ENCODE assay signal across 18 cellular contexts in the genomic region with DNA sequence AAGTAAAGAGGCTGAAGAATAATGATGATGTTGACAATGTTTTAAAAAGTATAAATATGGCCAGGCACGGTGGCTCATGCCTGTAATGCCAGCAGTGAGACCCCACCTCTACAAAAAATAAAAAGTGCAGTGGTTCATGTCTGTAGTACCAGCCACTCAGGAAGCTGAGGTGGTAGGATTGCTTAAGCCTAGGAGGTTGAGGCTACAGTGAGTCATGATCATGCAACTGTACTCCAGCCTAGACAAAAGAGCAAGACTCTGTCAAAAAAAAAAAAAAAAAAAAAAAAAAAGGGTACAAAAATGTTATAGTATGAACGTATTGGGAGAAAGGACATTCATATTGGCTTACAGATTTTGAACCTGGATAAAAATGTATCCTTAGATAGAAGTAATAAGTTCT.
DNase-seq lines count a peak whose midpoint lies in the region; TF ChIP-seq lines count a peak whose summit lies in the region.
"Had no signal": no experiment of that assay in that cellular context is flagged by ENCODE, and none has a peak within 500 bp of the region (broad histone marks: within the 10 kb centered on the region; RNA-seq: fewer than 3 reads in every experiment).

No MANE protein-coding gene starts in this region.

- H3K36me3 Mint-ChIP-seq in endothelial cell (ENCODE audit: low read depth, unreplicated experiment), result no peaks in the 10 kb centered on the region
- H3K36me3 Mint-ChIP-seq: CD8-positive, alpha-beta memory T cell had no signal

- no peak for TF ChIP-seq CTCF in endothelial cell (IDR thresholded peaks at IDR 0.05; ENCODE audit: unreplicated experiment)

- no peaks in the 10 kb centered on the region for H3K4me1 Mint-ChIP-seq in endothelial cell (ENCODE audit: unreplicated experiment)
- H3K4me1 Mint-ChIP-seq: CD8-positive, alpha-beta memory T cell had no signal

- no peak overlapping the region for H3K27ac ChIP-seq in epithelial cell of prostate
- H3K27ac ChIP-seq: RWPE1 had no signal

- peak; percentile 4 for DNase-seq in MG63
- peak; percentile 1 for DNase-seq in amniotic epithelial cell (ENCODE audit: low read depth)
- peak; percentile 12 for DNase-seq in epithelial cell of prostate (ENCODE audit: low read depth, low spot score)
- DNase-seq in skeletal muscle cell (ENCODE audit: low read depth), result peak; percentile 6
- no peak for DNase-seq in HEK293T (ENCODE audit: extremely low spot score)
- no peak for DNase-seq in endothelial cell (ENCODE audit: low spot score)
- DNase-seq in cerebellar cortex (ENCODE audit: low spot score), result no peak
- DNase-seq: ACHN; C1 segment of cervical spinal cord; CD8-positive, alpha-beta memory T cell; DMS79; MV-4-11; NCI-H1417; NCI-H187 treated with DMSO at 0.1 percent for 48 hours; NCI-H345; NCI-H524 treated with DMSO at 0.1 percent for 48 hours; PC-3 had no signal

- no peaks in the 10 kb centered on the region for H3K27me3 Mint-ChIP-seq in endothelial cell (ENCODE audit: unreplicated experiment)
- H3K27me3 Mint-ChIP-seq: CD8-positive, alpha-beta memory T cell had no signal

- H3K9me3 ChIP-seq in MG63, result no peaks in the 10 kb centered on the region

- CTCF ChIA-PET in HEK293T (lab: Yijun Ruan, JAX), result no interaction called here

- H3K9me3 Mint-ChIP-seq in endothelial cell (ENCODE audit: unreplicated experiment), result no peaks in the 10 kb centered on the region

- H3K36me3 ChIP-seq in MG63, result no peaks in the 10 kb centered on the region

- no peak overlapping the region for H3K27ac Mint-ChIP-seq in endothelial cell (ENCODE audit: unreplicated experiment)
- H3K27ac Mint-ChIP-seq: CD8-positive, alpha-beta memory T cell had no signal

- H3K4me3 Mint-ChIP-seq in endothelial cell (ENCODE audit: unreplicated experiment), result no peak overlapping the region
- H3K4me3 Mint-ChIP-seq: CD8-positive, alpha-beta memory T cell had no signal

- H3K27me3 ChIP-seq in MG63, result no peaks in the 10 kb centered on the region

- POLR2A ChIA-PET in HEK293T (lab: Yijun Ruan, JAX), result no interaction called here

- H3K4me3 ChIP-seq in MG63 (no peak overlapping the region), skeletal muscle cell (ENCODE audit: low read depth, low read length) (no peak overlapping the region)

TF ChIP-seq in HEK293T, 16 proteins besides CTCF, POLR2A, EP300 and RAD21:
- TF ChIP-seq FOXA1 (IDR thresholded peaks at IDR 0.05) (no peak), FOXM1 (IDR thresholded peaks at IDR 0.05; ENCODE audit: borderline replicate concordance) (no peak), L3MBTL2 (conservative IDR thresholded peaks at IDR 0.05) (no peak), CTBP1 (IDR thresholded peaks at IDR 0.05; ENCODE audit: borderline replicate concordance) (no peak), ARNT (IDR thresholded peaks at IDR 0.05) (no peak), FOXK2 (IDR thresholded peaks at IDR 0.05) (no peak), SP1 (IDR thresholded peaks at IDR 0.05) (no peak), BHLHE40 (IDR thresholded peaks at IDR 0.05; ENCODE audit: borderline replicate concordance) (no peak), HDGF (IDR thresholded peaks at IDR 0.05; ENCODE audit: borderline replicate concordance) (no peak), SUZ12 (IDR thresholded peaks at IDR 0.05) (no peak), TARDBP (IDR thresholded peaks at IDR 0.05) (no peak), NFRKB (IDR thresholded peaks at IDR 0.05) (no peak), ELF4 (IDR thresholded peaks at IDR 0.05) (no peak), ZNF384 (IDR thresholded peaks at IDR 0.05) (no peak)
- TF ChIP-seq, protein P1, sequence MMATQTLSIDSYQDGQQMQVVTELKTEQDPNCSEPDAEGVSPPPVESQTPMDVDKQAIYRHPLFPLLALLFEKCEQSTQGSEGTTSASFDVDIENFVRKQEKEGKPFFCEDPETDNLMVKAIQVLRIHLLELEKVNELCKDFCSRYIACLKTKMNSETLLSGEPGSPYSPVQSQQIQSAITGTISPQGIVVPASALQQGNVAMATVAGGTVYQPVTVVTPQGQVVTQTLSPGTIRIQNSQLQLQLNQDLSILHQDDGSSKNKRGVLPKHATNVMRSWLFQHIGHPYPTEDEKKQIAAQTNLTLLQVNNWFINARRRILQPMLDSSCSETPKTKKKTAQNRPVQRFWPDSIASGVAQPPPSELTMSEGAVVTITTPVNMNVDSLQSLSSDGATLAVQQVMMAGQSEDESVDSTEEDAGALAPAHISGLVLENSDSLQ (IDR thresholded peaks at IDR 0.05), result no peak

Comparison
In these comparisons a context has a peak if more than half of its experiments do, and no peak if none do; other contexts are left out.
1. DNase-seq: peak in MG63 (single experiment), amniotic epithelial cell (single experiment), epithelial cell of prostate (single experiment) and skeletal muscle cell (single experiment); none in HEK293T (single experiment), endothelial cell (single experiment) and cerebellar cortex (single experiment).